Comparison of ENCODE assay signal across 17 cellular contexts in the genomic region with DNA sequence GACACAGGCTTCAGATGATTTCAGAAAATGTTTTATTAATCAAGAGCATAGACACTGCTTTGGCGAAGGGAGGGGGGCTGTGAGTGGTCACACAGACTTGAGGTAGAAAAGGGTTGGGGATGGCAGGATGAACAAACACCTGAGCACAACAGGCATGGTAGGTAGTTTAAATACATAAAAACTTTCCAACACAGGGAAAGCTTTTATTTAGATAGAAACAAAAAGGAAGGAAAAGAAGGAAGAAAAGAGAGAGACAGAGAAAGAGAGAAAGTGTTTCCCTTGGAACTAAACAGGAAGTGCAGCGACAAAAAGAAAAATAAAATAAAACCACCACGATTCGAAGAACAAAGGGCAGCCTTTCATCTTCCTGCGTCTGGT. TPM values are rescaled to one million over a fixed set of nuclear protein-coding genes. Genes with fewer than 3 reads are reported as not detected.
A peak's percentile ranks its signal among the peaks of the same experiment; 100 is the strongest.
DNase-seq lines count a peak whose midpoint lies in the region; ATAC-seq and TF ChIP-seq lines count a peak whose summit lies in the region.
"Had no signal": no experiment of that assay in that cellular context is flagged by ENCODE, and none has a peak within 500 bp of the region (broad histone marks: within the 10 kb centered on the region; RNA-seq: fewer than 3 reads in every experiment).

No MANE protein-coding gene starts in this region.

- peaks cover 23% of the 10 kb centered on the region for H3K4me1 Mint-ChIP-seq in activated CD4-positive, alpha-beta T cell treated with anti-CD3 and anti-CD28 coated beads, Interleukin-2, amount 10 ng/mL, durations not matched to agents 24 days and 14 days
- H3K4me1 Mint-ChIP-seq in activated CD4-positive, alpha-beta T cell treated with anti-CD3 and anti-CD28 coated beads for 36 hours = peaks cover 55% of the 10 kb centered on the region
- H3K4me1 Mint-ChIP-seq in CD8-positive, alpha-beta memory T cell = peaks cover 57 to 76% (median 59%) of the 10 kb centered on the region in 3 donors
- peaks cover 49% of the 10 kb centered on the region for H3K4me1 Mint-ChIP-seq in dendritic cell treated with granulocyte-macrophage colony-stimulating factor and Interleukin-4, amounts not matched to agents 40 ng/mL and 50 ng/mL, for 4 days (ENCODE audit: low read depth)
- H3K4me1 Mint-ChIP-seq in nephron progenitor cell = peaks cover 52% of the 10 kb centered on the region

- POLR2A ChIA-PET in activated CD4-positive, alpha-beta T cell treated with anti-CD3 and anti-CD28 coated beads for 36 hours (lab: Charles Lee) = interaction anchor here (1.1 kb wide), 1 partner anchor 10 kb away, joined by 4 read pairs; no protein-coding TSS in a partner anchor
- POLR2A ChIA-PET in CD8-positive, alpha-beta memory T cell (lab: Charles Lee) = no interaction called here

- no peak for TF ChIP-seq CTCF in nephron progenitor cell (IDR thresholded peaks at IDR 0.05)

- DNase-seq in activated CD4-positive, alpha-beta T cell treated with anti-CD3 and anti-CD28 coated beads, Interleukin-2, amount 10 ng/mL, durations not matched to agents 24 days and 14 days = no peak
- no peak for DNase-seq in activated CD4-positive, alpha-beta T cell treated with anti-CD3 and anti-CD28 coated beads for 36 hours
- no peak for DNase-seq in CD8-positive, alpha-beta memory T cell
- DNase-seq in nephron progenitor cell = no peak
- no peak for DNase-seq in RKO (ENCODE audit: low spot score)
- no peak for DNase-seq in KG1 (lab: John Stamatoyannopoulos, UW)
- DNase-seq in glomerular visceral epithelial cell (ENCODE audit: extremely low spot score) = no peak
- DNase-seq: amniotic stem cell, EL, KBM-7, NCI-H2227 treated with DMSO at 0.1 percent for 48 hours, SHP77 treated with DMSO at 0.1 percent for 48 hours had no signal

- peak overlapping the region; percentile 62 for H3K27ac Mint-ChIP-seq in activated CD4-positive, alpha-beta T cell treated with anti-CD3 and anti-CD28 coated beads, Interleukin-2, amount 10 ng/mL, durations not matched to agents 24 days and 14 days
- H3K27ac Mint-ChIP-seq in activated CD4-positive, alpha-beta T cell treated with anti-CD3 and anti-CD28 coated beads for 36 hours = no peak overlapping the region
- H3K27ac Mint-ChIP-seq in CD8-positive, alpha-beta memory T cell = peak overlapping the region in 1 of 8 donors; percentile 37
- no peak overlapping the region for H3K27ac Mint-ChIP-seq in dendritic cell treated with granulocyte-macrophage colony-stimulating factor and Interleukin-4, amounts not matched to agents 40 ng/mL and 50 ng/mL, for 4 days
- no peak overlapping the region for H3K27ac Mint-ChIP-seq in nephron progenitor cell

- peaks cover 86% of the 10 kb centered on the region for H3K27me3 ChIP-seq in CD8-positive, alpha-beta memory T cell (ENCODE audit: insufficient read depth, low read length, poor library complexity, severe bottlenecking)

- intact Hi-C loops in activated CD4-positive, alpha-beta T cell treated with anti-CD3 and anti-CD28 coated beads, Interleukin-2, amount 10 ng/mL, durations not matched to agents 24 days and 14 days (cut with micrococcal nuclease) = no loop called here
- intact Hi-C loops in activated CD4-positive, alpha-beta T cell treated with anti-CD3 and anti-CD28 coated beads for 36 hours (cut with DNase I, micrococcal nuclease) = loop anchor here in 1 of 2 experiments (1.0 kb wide), 1 partner anchor 7 kb away; no protein-coding TSS in a partner anchor
- intact Hi-C loops in dendritic cell treated with granulocyte-macrophage colony-stimulating factor and Interleukin-4, amounts not matched to agents 40 ng/mL and 50 ng/mL, for 4 days (cut with micrococcal nuclease) = no loop called here

- H3K9me3 ChIP-seq in CD8-positive, alpha-beta memory T cell (ENCODE audit: low read length) = no peaks in the 10 kb centered on the region
- H3K9me3 ChIP-seq: gastroesophageal sphincter had no signal

- no peak overlapping the region for H3K27ac ChIP-seq in CD8-positive, alpha-beta memory T cell (ENCODE audit: low read depth, low read length)
- H3K27ac ChIP-seq: epithelial cell of prostate, gastroesophageal sphincter had no signal

- no peak overlapping the region for H3K4me3 ChIP-seq in CD8-positive, alpha-beta memory T cell (ENCODE audit: low read length)
- H3K4me3 ChIP-seq: gastroesophageal sphincter had no signal

- H3K36me3 ChIP-seq in CD8-positive, alpha-beta memory T cell (ENCODE audit: insufficient read depth, low read length) = no peaks in the 10 kb centered on the region
- H3K36me3 ChIP-seq: gastroesophageal sphincter had no signal

- CTCF ChIA-PET in activated CD4-positive, alpha-beta T cell treated with anti-CD3 and anti-CD28 coated beads for 36 hours (lab: Charles Lee) = no interaction called here
- CTCF ChIA-PET in CD8-positive, alpha-beta memory T cell (lab: Charles Lee) = interaction anchor here (1.1 kb wide), 1 partner anchor 9 kb away, joined by 3 read pairs; no protein-coding TSS in a partner anchor

- ATAC-seq in activated CD4-positive, alpha-beta T cell treated with anti-CD3 and anti-CD28 coated beads for 36 hours = no peak
- ATAC-seq: gastroesophageal sphincter, HCT116 had no signal

- peaks cover 12% of the 10 kb centered on the region for H3K36me3 Mint-ChIP-seq in activated CD4-positive, alpha-beta T cell treated with anti-CD3 and anti-CD28 coated beads, Interleukin-2, amount 10 ng/mL, durations not matched to agents 24 days and 14 days (ENCODE audit: low read depth)
- H3K36me3 Mint-ChIP-seq in activated CD4-positive, alpha-beta T cell treated with anti-CD3 and anti-CD28 coated beads for 36 hours (ENCODE audit: low read depth) = no peaks in the 10 kb centered on the region
- H3K36me3 Mint-ChIP-seq in CD8-positive, alpha-beta memory T cell = no peaks in the 10 kb centered on the region
- no peaks in the 10 kb centered on the region for H3K36me3 Mint-ChIP-seq in dendritic cell treated with granulocyte-macrophage colony-stimulating factor and Interleukin-4, amounts not matched to agents 40 ng/mL and 50 ng/mL, for 4 days (ENCODE audit: low read depth)
- no peaks in the 10 kb centered on the region for H3K36me3 Mint-ChIP-seq in nephron progenitor cell (ENCODE audit: low read depth)

- H3K9me3 Mint-ChIP-seq in activated CD4-positive, alpha-beta T cell treated with anti-CD3 and anti-CD28 coated beads, Interleukin-2, amount 10 ng/mL, durations not matched to agents 24 days and 14 days = peaks cover 27% of the 10 kb centered on the region
- H3K9me3 Mint-ChIP-seq in activated CD4-positive, alpha-beta T cell treated with anti-CD3 and anti-CD28 coated beads for 36 hours (ENCODE audit: low read depth) = no peaks in the 10 kb centered on the region
- H3K9me3 Mint-ChIP-seq in CD8-positive, alpha-beta memory T cell = peaks cover 0 to 2% (median 0%) of the 10 kb centered on the region in 5 donors
- no peaks in the 10 kb centered on the region for H3K9me3 Mint-ChIP-seq in dendritic cell treated with granulocyte-macrophage colony-stimulating factor and Interleukin-4, amounts not matched to agents 40 ng/mL and 50 ng/mL, for 4 days
- H3K9me3 Mint-ChIP-seq in nephron progenitor cell = no peaks in the 10 kb centered on the region

- peaks cover 52% of the 10 kb centered on the region for H3K4me1 ChIP-seq in CD8-positive, alpha-beta memory T cell (ENCODE audit: insufficient read depth, low read length)

- peaks cover 87% of the 10 kb centered on the region for H3K27me3 Mint-ChIP-seq in activated CD4-positive, alpha-beta T cell treated with anti-CD3 and anti-CD28 coated beads, Interleukin-2, amount 10 ng/mL, durations not matched to agents 24 days and 14 days
- H3K27me3 Mint-ChIP-seq in activated CD4-positive, alpha-beta T cell treated with anti-CD3 and anti-CD28 coated beads for 36 hours = peaks cover 76% of the 10 kb centered on the region
- H3K27me3 Mint-ChIP-seq in CD8-positive, alpha-beta memory T cell = peaks cover 86 to 88% of the 10 kb centered on the region in 2 donors
- H3K27me3 Mint-ChIP-seq in dendritic cell treated with granulocyte-macrophage colony-stimulating factor and Interleukin-4, amounts not matched to agents 40 ng/mL and 50 ng/mL, for 4 days = peaks cover 93% of the 10 kb centered on the region
- peaks cover 100% of the 10 kb centered on the region for H3K27me3 Mint-ChIP-seq in nephron progenitor cell (ENCODE audit: low read depth, poor library complexity)

- H3K4me3 Mint-ChIP-seq in activated CD4-positive, alpha-beta T cell treated with anti-CD3 and anti-CD28 coated beads, Interleukin-2, amount 10 ng/mL, durations not matched to agents 24 days and 14 days = peak overlapping the region; percentile 20
- H3K4me3 Mint-ChIP-seq in activated CD4-positive, alpha-beta T cell treated with anti-CD3 and anti-CD28 coated beads for 36 hours = no peak overlapping the region
- H3K4me3 Mint-ChIP-seq in CD8-positive, alpha-beta memory T cell = peak overlapping the region; percentile 46 to 78 (median 58)
- H3K4me3 Mint-ChIP-seq in dendritic cell treated with granulocyte-macrophage colony-stimulating factor and Interleukin-4, amounts not matched to agents 40 ng/mL and 50 ng/mL, for 4 days = peak overlapping the region; percentile 8
- H3K4me3 Mint-ChIP-seq in nephron progenitor cell = peak overlapping the region; percentile 31

RNA-seq across cellular contexts. Expression of a gene that starts 3.1 kb away (rescaled TPM):
- not detected in 2 replicates for total RNA-seq in activated CD4-positive, alpha-beta T cell treated with anti-CD3 and anti-CD28 coated beads, Interleukin-2, amount 10 ng/mL, durations not matched to agents 24 days and 14 days
- not detected for total RNA-seq in activated CD4-positive, alpha-beta T cell treated with anti-CD3 and anti-CD28 coated beads for 36 hours
- not detected for total RNA-seq in CD8-positive, alpha-beta memory T cell
- polyA plus RNA-seq in CD8-positive, alpha-beta memory T cell = not detected
- total RNA-seq: gastroesophageal sphincter, subcutaneous adipose tissue had no signal

RNA-seq across cellular contexts. Expression of a gene that starts 29.1 kb away (rescaled TPM):
- 31.4 and 37.7 TPM in 2 replicates for total RNA-seq in activated CD4-positive, alpha-beta T cell treated with anti-CD3 and anti-CD28 coated beads, Interleukin-2, amount 10 ng/mL, durations not matched to agents 24 days and 14 days
- total RNA-seq in activated CD4-positive, alpha-beta T cell treated with anti-CD3 and anti-CD28 coated beads for 36 hours = 10 to 100 TPM; 22.1 to 24.5 TPM
- total RNA-seq in CD8-positive, alpha-beta memory T cell = 10 to 100 TPM; 35.1 to 37.9 TPM
- polyA plus RNA-seq in CD8-positive, alpha-beta memory T cell = 37.9 TPM
